In the genomic region with DNA sequence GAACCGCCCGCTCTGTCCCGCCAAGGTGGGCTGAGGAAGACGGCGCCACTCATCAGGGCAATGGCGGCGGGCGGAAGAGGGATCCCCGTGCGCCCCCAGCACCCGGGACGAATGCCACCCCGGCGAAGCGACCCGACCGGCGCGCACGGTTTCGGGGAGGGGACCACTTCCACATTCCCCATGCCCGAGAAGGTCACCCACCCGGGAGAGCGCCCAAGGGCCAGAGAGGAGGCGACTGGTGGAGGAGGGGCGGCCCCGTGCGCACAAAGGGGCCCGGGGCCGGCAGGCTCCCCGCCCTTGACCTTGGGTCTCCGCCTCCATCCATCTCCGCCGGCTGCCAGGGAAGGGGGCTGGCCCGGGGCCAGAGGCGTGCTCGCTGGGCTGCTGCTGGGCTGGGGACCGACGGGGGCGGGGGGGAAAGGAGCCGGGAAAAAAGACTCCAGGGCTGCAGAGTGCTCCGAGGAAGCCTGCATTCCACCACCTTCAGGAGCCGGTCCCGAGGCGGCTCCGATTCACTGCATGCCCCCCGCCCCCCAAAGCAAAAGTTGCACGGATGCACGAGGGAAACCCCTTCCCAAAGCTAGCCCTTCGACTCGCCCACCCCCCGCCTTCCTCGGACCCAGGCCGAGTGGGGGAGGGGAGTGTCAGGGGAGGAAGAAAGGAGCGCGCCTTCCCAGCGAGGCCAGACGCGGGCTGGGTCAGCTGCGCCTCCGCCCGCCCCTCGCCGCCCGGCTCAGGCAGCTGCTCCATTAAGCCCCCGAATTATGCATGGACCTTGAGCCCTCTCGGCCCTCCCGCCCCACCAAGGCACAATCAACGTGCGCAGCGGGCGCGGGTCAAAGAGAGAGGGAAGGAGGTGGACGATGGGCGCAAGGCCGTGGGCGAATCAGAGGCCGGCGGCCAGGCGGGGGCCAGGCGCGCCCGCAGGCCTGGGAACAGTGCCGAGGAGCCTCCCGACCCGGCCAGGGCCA, we compare ENCODE assay signal across 9 cellular contexts. TPM values are rescaled to one million over a fixed set of nuclear protein-coding genes. Genes with fewer than 3 reads are reported as not detected.
DNase-seq lines count a peak whose midpoint lies in the region; ATAC-seq, FAIRE-seq and TF ChIP-seq lines count a peak whose summit lies in the region.
"Had no signal": no experiment of that assay in that cellular context is flagged by ENCODE, and none has a peak within 500 bp of the region (broad histone marks: within the 10 kb centered on the region; RNA-seq: fewer than 3 reads in every experiment).

No MANE protein-coding gene starts in this region.

- H3K36me3 ChIP-seq in esophagus squamous epithelium (no peaks in the 10 kb centered on the region), psoas muscle (ENCODE audit: insufficient read depth in 1 of 2, low read depth in 1 of 2) (no peaks in the 10 kb centered on the region)

- H3K27me3 ChIP-seq in esophagus squamous epithelium (peaks cover 0 to 60% (median 0%) of the 10 kb centered on the region in 4 donors), psoas muscle (ENCODE audit: insufficient read depth in 3 of 3, low read length in 2 of 3) (peaks cover 0 to 47% (median 13%) of the 10 kb centered on the region in 3 donors)

- peak overlapping the region; percentile 79 for H3K4me3 Mint-ChIP-seq in activated CD4-positive, alpha-beta memory T cell treated with anti-CD3 and anti-CD28 coated beads, Interleukin-2, amount 10 ng/mL, durations not matched to agents 7 days and 5 days

- H3K27ac ChIP-seq in esophagus squamous epithelium (peak overlapping the region; percentile 72 to 83 (median 80)), psoas muscle (no peak overlapping the region)

- peak overlapping the region; percentile 99 for H3K27ac Mint-ChIP-seq in activated CD4-positive, alpha-beta memory T cell treated with anti-CD3 and anti-CD28 coated beads, Interleukin-2, amount 10 ng/mL, durations not matched to agents 7 days and 5 days

- CTCF ChIA-PET in activated CD4-positive, alpha-beta memory T cell treated with anti-CD3 and anti-CD28 coated beads, Interleukin-2, amount 10 ng/mL, durations not matched to agents 7 days and 5 days (lab: Charles Lee): interaction anchor here (1.0 to 3.8 kb wide), 7 partner anchors 13 to 57 kb away, joined by 3 to 29 read pairs (median 5); no protein-coding TSS in a partner anchor

- H3K4me3 ChIP-seq in esophagus squamous epithelium: peak overlapping the region; percentile 22 to 57 (median 44)
- H3K4me3 ChIP-seq in psoas muscle: peak overlapping the region; percentile 38

- no peak for FAIRE-seq in GM12892 (lab: Jason Lieb, UNC)

- H3K4me1 ChIP-seq in esophagus squamous epithelium (peaks cover 32 to 91% (median 49%) of the 10 kb centered on the region in 3 donors), psoas muscle (no peaks in the 10 kb centered on the region)

- no peak for TF ChIP-seq CTCF in esophagus squamous epithelium (IDR thresholded peaks at IDR 0.05)
- TF ChIP-seq CTCF in psoas muscle (IDR thresholded peaks at IDR 0.05): no peak

- DNase-seq in Daoy (ENCODE audit: low read depth) (peak; percentile 55), esophagus squamous epithelium (lab: John Stamatoyannopoulos, UW) (no peak), psoas muscle (no peak), GM12892 (ENCODE audit: insufficient read length) (no peak), NCI-H1436 treated with DMSO at 0.1 percent for 48 hours (lab: John Stamatoyannopoulos, UW) (no peak)
- no peak for DNase-seq in activated CD4-positive, alpha-beta memory T cell treated with anti-CD3 and anti-CD28 coated beads, Interleukin-2, amount 10 ng/mL, durations not matched to agents 7 days and 5 days
- DNase-seq: DND-41 had no signal

- H3K9me3 Mint-ChIP-seq in activated CD4-positive, alpha-beta memory T cell treated with anti-CD3 and anti-CD28 coated beads, Interleukin-2, amount 10 ng/mL, durations not matched to agents 7 days and 5 days: no peaks in the 10 kb centered on the region

- no peaks in the 10 kb centered on the region for H3K9me3 ChIP-seq in esophagus squamous epithelium
- no peaks in the 10 kb centered on the region for H3K9me3 ChIP-seq in psoas muscle

- no peak for ATAC-seq in psoas muscle
- ATAC-seq in HG03354 (IDR thresholded peaks at IDR 0.05; ENCODE audit: poor library complexity, severe bottlenecking, unreplicated experiment): no peak
- ATAC-seq in GM19324 (IDR thresholded peaks at IDR 0.05; ENCODE audit: low FRiP score, unreplicated experiment): no peak

- 0% methylated on average over 6 to 12 of the region's 86 CpGs for WGBS in esophagus squamous epithelium, 2 donors
- 5 to 9% (median 5%) methylated on average over 53 to 86 of the region's 86 CpGs for WGBS in psoas muscle, 3 donors

- intact Hi-C loops in esophagus squamous epithelium (cut with DNase I) (no loop called here), psoas muscle (cut with DNase I) (no loop called here)

- peaks cover 62% of the 10 kb centered on the region for H3K36me3 Mint-ChIP-seq in activated CD4-positive, alpha-beta memory T cell treated with anti-CD3 and anti-CD28 coated beads, Interleukin-2, amount 10 ng/mL, durations not matched to agents 7 days and 5 days (ENCODE audit: low read depth)

- peaks cover 79% of the 10 kb centered on the region for H3K4me1 Mint-ChIP-seq in activated CD4-positive, alpha-beta memory T cell treated with anti-CD3 and anti-CD28 coated beads, Interleukin-2, amount 10 ng/mL, durations not matched to agents 7 days and 5 days

- POLR2A ChIA-PET in activated CD4-positive, alpha-beta memory T cell treated with anti-CD3 and anti-CD28 coated beads, Interleukin-2, amount 10 ng/mL, durations not matched to agents 7 days and 5 days (lab: Charles Lee): interaction anchor here (1.0 to 41.9 kb wide), 7 partner anchors 18 to 1268 kb away, joined by 3 to 1689 read pairs (median 5); a partner anchor contains a TSS

- no peaks in the 10 kb centered on the region for H3K27me3 Mint-ChIP-seq in activated CD4-positive, alpha-beta memory T cell treated with anti-CD3 and anti-CD28 coated beads, Interleukin-2, amount 10 ng/mL, durations not matched to agents 7 days and 5 days

- TF ChIP-seq POLR2A in esophagus squamous epithelium (IDR thresholded peaks at IDR 0.05) (no peak), GM12892 (IDR thresholded peaks at IDR 0.05; ENCODE audit: low read depth, low read length) (no peak)

RNA-seq across cellular contexts. Expression of a gene that starts 26.2 kb away (rescaled TPM):
- total RNA-seq in Daoy (2014; rRNA removed; shearing (Covaris generic)): 2.9 and 4.4 TPM in 2 replicates
- 10 to 100 TPM; 81.7 to 82.0 TPM for total RNA-seq in activated CD4-positive, alpha-beta memory T cell treated with anti-CD3 and anti-CD28 coated beads, Interleukin-2, amount 10 ng/mL, durations not matched to agents 7 days and 5 days
- total RNA-seq in esophagus squamous epithelium: 10 to 100 TPM; 10.1 to 19.3 (median 12.9) TPM
- total RNA-seq in psoas muscle: under 1 TPM in 3 of 4 donors, not detected in 1; 0.15 to 0.34 (median 0.17) TPM
- under 1 TPM in 2 of 3 donors, not detected in 1; 0.01 to 0.03 TPM for polyA plus RNA-seq in psoas muscle
- polyA plus RNA-seq in GM12892 (2012; ENCODE audit: missing spikeins): 0.11 TPM

Comparison
In these comparisons a context has a peak if more than half of its experiments do, and no peak if none do; other contexts are left out.
1. RNA of a gene that starts 26.2 kb away (total RNA-seq): 81.7 to 82.0 TPM in activated CD4-positive, alpha-beta memory T cell treated with anti-CD3 and anti-CD28 coated beads, Interleukin-2, amount 10 ng/mL, durations not matched to agents 7 days and 5 days; 10.1 to 19.3 TPM in esophagus squamous epithelium, 2.9 to 4.4 TPM in Daoy and 0.15 to 0.34 TPM in psoas muscle; every median in the first group is over 4 times any median in the second.